8 cellular contexts compared by ENCODE assay signal in genomic region chr7:28626629-28627262, GRCh38.
A peak's percentile ranks its signal among the peaks of the same experiment; 100 is the strongest.
DNase-seq lines count a peak whose midpoint lies in the region; ATAC-seq and TF ChIP-seq lines count a peak whose summit lies in the region.

No MANE protein-coding gene starts in this region.

- TF ChIP-seq CTCF in esophagus muscularis mucosa (IDR thresholded peaks at IDR 0.05) (peak; percentile 55 to 66 (median 63)), prostate gland (IDR thresholded peaks at IDR 0.05) (peak in 3 of 4 experiments; percentile 43 to 61 (median 47))

- peak overlapping the region in 3 of 4 donors; percentile 40 to 50 (median 49) for H3K27ac ChIP-seq in esophagus muscularis mucosa (replicated peaks in 1 of 4)
- no peak overlapping the region for H3K27ac ChIP-seq in prostate gland

- H3K4me3 ChIP-seq in esophagus muscularis mucosa (no peak overlapping the region), prostate gland (no peak overlapping the region)

- intact Hi-C loops in esophagus muscularis mucosa (cut with DNase I) (loop anchor here (10.0 kb wide), 2 partner anchors 228 to 242 kb away; no protein-coding TSS in a partner anchor), prostate gland (cut with DNase I) (loop anchor here (5.0 to 10.0 kb wide), 2 partner anchors 228 to 234 kb away; no protein-coding TSS in a partner anchor)

- H3K4me1 ChIP-seq in esophagus muscularis mucosa: peaks cover 31 to 70% (median 52%) of the 10 kb centered on the region in 4 donors
- no peaks in the 10 kb centered on the region for H3K4me1 ChIP-seq in prostate gland (replicated peaks)

- H3K36me3 ChIP-seq in esophagus muscularis mucosa (no peaks in the 10 kb centered on the region), prostate gland (no peaks in the 10 kb centered on the region)

- DNase-seq in NCI-H526 (lab: John Stamatoyannopoulos, UW): peak; percentile 20 to 51
- DNase-seq in NCI-H526 treated with DMSO at 0.1 percent for 48 hours (lab: John Stamatoyannopoulos, UW): no peak
- peak; percentile 46 for DNase-seq in RPMI8226
- DNase-seq in esophagus muscularis mucosa (ENCODE audit: extremely low spot score): no peak
- DNase-seq in prostate gland (ENCODE audit: low spot score): no peak

- no peak for TF ChIP-seq POLR2A in esophagus muscularis mucosa (IDR thresholded peaks at IDR 0.05; ENCODE audit: low read depth)
- no peak for TF ChIP-seq POLR2A in prostate gland (IDR thresholded peaks at IDR 0.05)
- TF ChIP-seq POLR2A in GM18505 (IDR thresholded peaks at IDR 0.05; ENCODE audit: borderline replicate concordance, extremely low read depth, insufficient read depth, insufficient read length): no peak

- no peaks in the 10 kb centered on the region for H3K9me3 ChIP-seq in esophagus muscularis mucosa
- no peaks in the 10 kb centered on the region for H3K9me3 ChIP-seq in prostate gland

- H3K27me3 ChIP-seq in esophagus muscularis mucosa: no peaks in the 10 kb centered on the region
- H3K27me3 ChIP-seq in prostate gland (replicated peaks; ENCODE audit: insufficient read depth): no peaks in the 10 kb centered on the region

- ATAC-seq in HG03280 (IDR thresholded peaks at IDR 0.05; ENCODE audit: unreplicated experiment) (peak; percentile 63), GM18505 (IDR thresholded peaks at IDR 0.05; ENCODE audit: unreplicated experiment) (no peak)
- no peak for ATAC-seq in activated CD4-positive, CD25-positive, alpha-beta regulatory T cell treated with anti-CD3 and anti-CD28 coated beads, Interleukin-2, amount 50 U/mL, for 24 hours

- 35% methylated on average over 7 of the region's 7 CpGs for WGBS in esophagus muscularis mucosa
- 46% methylated on average over 7 of the region's 7 CpGs for WGBS in prostate gland

- no peak for TF ChIP-seq EP300 in esophagus muscularis mucosa (IDR thresholded peaks at IDR 0.05)

Comparison
In these comparisons a context has a peak if more than half of its experiments do, and no peak if none do; other contexts are left out.
1. DNase-seq: peak in NCI-H526 (2 of 2) and RPMI8226 (single experiment); none in NCI-H526 treated with DMSO at 0.1 percent for 48 hours (single experiment), esophagus muscularis mucosa (single experiment) and prostate gland (single experiment).
2. H3K27ac ChIP-seq: peak in esophagus muscularis mucosa (3 of 4); none in prostate gland (0 of 2).